In genomic region chr3:119702530-119703527, GRCh38 we compare ENCODE assay signal across 8 cellular contexts. TPM values are rescaled to one million over a fixed set of nuclear protein-coding genes. Genes with fewer than 3 reads are reported as not detected.
DNase-seq lines count a peak whose midpoint lies in the region; ATAC-seq and TF ChIP-seq lines count a peak whose summit lies in the region.

CFAP91 (plus strand) TSS chr3:119703022; CDS start chr3:119703099, 77 bp downstream.

- H3K36me3 Mint-ChIP-seq in natural killer cell treated with Interleukin-12 subunit alpha and Interleukin-12 subunit beta and Interleukin-15 and Interleukin-18, amount 100 ng/mL, for 72 hours: peaks cover 12% of the 10 kb centered on the region
- H3K36me3 Mint-ChIP-seq in stimulated activated effector memory CD8-positive, alpha-beta T cell treated with anti-CD3 and anti-CD28 coated beads, Interleukin-12 subunit alpha, Interleukin-12 subunit beta, amount 100 ng/mL, for 72 hours: no peaks in the 10 kb centered on the region

- peak; percentile 79 for DNase-seq in AG09319 (ENCODE audit: extremely low read depth, low read depth)
- peak; percentile 48 for DNase-seq in GM19240 (ENCODE audit: insufficient read length, low spot score)
- DNase-seq in NOMO-1 treated with dmso at 0.1 percent for 144 hours (lab: John Stamatoyannopoulos, UW; ENCODE audit: unreplicated experiment): peak; percentile 91
- DNase-seq in activated effector memory CD4-positive, alpha-beta T cell treated with Interleukin-2 at 50 U/mL for 16 hours: peak; percentile 69
- peak; percentile 86 for DNase-seq in fibroblast of the aortic adventitia (ENCODE audit: low read depth)
- peak; percentile 96 for DNase-seq in natural killer cell treated with Interleukin-12 subunit alpha and Interleukin-12 subunit beta and Interleukin-15 and Interleukin-18, amount 100 ng/mL, for 72 hours (ENCODE audit: low spot score)
- DNase-seq in stimulated activated effector memory CD8-positive, alpha-beta T cell treated with anti-CD3 and anti-CD28 coated beads, Interleukin-12 subunit alpha, Interleukin-12 subunit beta, amount 100 ng/mL, for 72 hours (ENCODE audit: low spot score in 2 of 2): peak; percentile 73 to 86

- H3K9me3 Mint-ChIP-seq in natural killer cell treated with Interleukin-12 subunit alpha and Interleukin-12 subunit beta and Interleukin-15 and Interleukin-18, amount 100 ng/mL, for 72 hours: peaks cover 4% of the 10 kb centered on the region
- H3K9me3 Mint-ChIP-seq in stimulated activated effector memory CD8-positive, alpha-beta T cell treated with anti-CD3 and anti-CD28 coated beads, Interleukin-12 subunit alpha, Interleukin-12 subunit beta, amount 100 ng/mL, for 72 hours: peaks cover 4% of the 10 kb centered on the region

- TF ChIP-seq CTCF in AG09319 (IDR thresholded peaks at IDR 0.05; ENCODE audit: low read depth, low read length) (no peak), fibroblast of the aortic adventitia (IDR thresholded peaks at IDR 0.05; ENCODE audit: insufficient read depth, low read length) (no peak)

- H3K4me3 ChIP-seq in fibroblast of the aortic adventitia (ENCODE audit: low read depth, low read length): peak within 1 kb of the TSS; percentile 67

- peak within 1 kb of the TSS; percentile 83 to 94 for H3K27ac Mint-ChIP-seq in natural killer cell treated with Interleukin-12 subunit alpha and Interleukin-12 subunit beta and Interleukin-15 and Interleukin-18, amount 100 ng/mL, for 72 hours
- peak within 1 kb of the TSS; percentile 68 for H3K27ac Mint-ChIP-seq in stimulated activated effector memory CD8-positive, alpha-beta T cell treated with anti-CD3 and anti-CD28 coated beads, Interleukin-12 subunit alpha, Interleukin-12 subunit beta, amount 100 ng/mL, for 72 hours

- ATAC-seq in HG03442 (IDR thresholded peaks at IDR 0.05; ENCODE audit: unreplicated experiment): peak; percentile 88
- peak; percentile 95 to 97 for ATAC-seq in natural killer cell treated with Interleukin-12 subunit alpha and Interleukin-12 subunit beta and Interleukin-15 and Interleukin-18, amount 100 ng/mL, for 72 hours
- peak; percentile 85 for ATAC-seq in stimulated activated effector memory CD8-positive, alpha-beta T cell treated with anti-CD3 and anti-CD28 coated beads, Interleukin-12 subunit alpha, Interleukin-12 subunit beta, amount 100 ng/mL, for 72 hours

- H3K4me3 Mint-ChIP-seq in natural killer cell treated with Interleukin-12 subunit alpha and Interleukin-12 subunit beta and Interleukin-15 and Interleukin-18, amount 100 ng/mL, for 72 hours: peak within 1 kb of the TSS; percentile 64
- H3K4me3 Mint-ChIP-seq in stimulated activated effector memory CD8-positive, alpha-beta T cell treated with anti-CD3 and anti-CD28 coated beads, Interleukin-12 subunit alpha, Interleukin-12 subunit beta, amount 100 ng/mL, for 72 hours: peak within 1 kb of the TSS; percentile 68

- peaks cover 0 to 6% of the 10 kb centered on the region in 2 donors for H3K27me3 Mint-ChIP-seq in natural killer cell treated with Interleukin-12 subunit alpha and Interleukin-12 subunit beta and Interleukin-15 and Interleukin-18, amount 100 ng/mL, for 72 hours

- H3K4me1 Mint-ChIP-seq in natural killer cell treated with Interleukin-12 subunit alpha and Interleukin-12 subunit beta and Interleukin-15 and Interleukin-18, amount 100 ng/mL, for 72 hours (ENCODE audit: low read depth in 2 of 2): peaks cover 32 to 46% of the 10 kb centered on the region in 2 donors
- peaks cover 27% of the 10 kb centered on the region for H3K4me1 Mint-ChIP-seq in stimulated activated effector memory CD8-positive, alpha-beta T cell treated with anti-CD3 and anti-CD28 coated beads, Interleukin-12 subunit alpha, Interleukin-12 subunit beta, amount 100 ng/mL, for 72 hours

RNA-seq across cellular contexts. Expression of gene CFAP91, which starts in this region (rescaled TPM):
- 0.81 and 0.98 TPM in 2 replicates for total RNA-seq in fibroblast of the aortic adventitia (ENCODE audit: low replicate concordance)
- total RNA-seq in natural killer cell treated with Interleukin-12 subunit alpha and Interleukin-12 subunit beta and Interleukin-15 and Interleukin-18, amount 100 ng/mL, for 72 hours: not detected

Comparison
In these comparisons a context has a peak if more than half of its experiments do, and no peak if none do; other contexts are left out.
1. Peak in every context shown above with its lines: DNase-seq, ATAC-seq and H3K4me3 ChIP-seq.
2. Peak in DNase-seq and H3K4me3 ChIP-seq in fibroblast of the aortic adventitia; RNA of the gene not detected or under 1 TPM.
3. Peak in DNase-seq and ATAC-seq in natural killer cell treated with Interleukin-12 subunit alpha and Interleukin-12 subunit beta and Interleukin-15 and Interleukin-18, amount 100 ng/mL, for 72 hours; RNA of the gene not detected or under 1 TPM.